1 cellular context compared by ENCODE assay signal in the genomic region with DNA sequence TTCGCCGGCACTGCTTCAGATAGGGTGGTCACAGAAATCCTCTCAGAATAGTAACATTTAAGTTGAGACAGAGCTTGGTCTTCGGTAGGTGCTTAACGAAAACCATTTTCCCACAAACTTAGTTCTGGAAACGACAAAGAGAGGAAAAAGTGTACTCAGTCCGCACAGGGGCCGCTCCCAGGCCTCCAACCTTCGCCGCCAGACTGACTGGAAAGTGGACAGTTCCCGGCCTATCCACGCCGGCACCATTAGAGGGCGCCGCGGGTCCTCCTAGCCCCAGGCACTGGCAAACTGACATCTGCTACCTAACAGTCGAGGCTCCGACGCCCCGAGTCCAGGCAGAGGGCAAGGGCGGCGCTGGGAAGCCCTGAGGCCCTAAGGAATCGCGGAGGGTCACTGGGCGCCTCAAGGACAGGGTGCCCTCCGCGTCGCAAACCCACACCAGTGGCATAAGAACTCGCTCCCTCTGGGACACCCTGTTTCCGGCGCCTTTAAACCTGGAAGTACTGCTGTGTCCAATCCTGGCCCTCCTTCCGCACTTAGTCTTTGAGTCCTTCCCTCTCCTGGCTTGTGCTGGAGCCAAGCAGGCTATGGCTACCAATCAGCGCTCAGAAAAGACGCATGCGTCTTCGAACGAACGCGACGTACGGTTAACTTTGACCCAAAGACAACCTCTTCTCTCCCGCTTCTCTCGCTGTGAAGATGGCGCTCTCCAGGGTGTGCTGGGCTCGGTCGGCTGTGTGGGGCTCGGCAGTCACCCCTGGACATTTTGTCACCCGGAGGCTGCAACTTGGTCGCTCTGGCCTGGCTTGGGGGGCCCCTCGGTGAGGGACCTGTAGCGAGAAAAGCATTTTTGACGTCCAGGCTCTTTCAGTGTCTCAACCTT.
TF ChIP-seq lines count a peak whose summit lies in the region.

A gene with protein sequence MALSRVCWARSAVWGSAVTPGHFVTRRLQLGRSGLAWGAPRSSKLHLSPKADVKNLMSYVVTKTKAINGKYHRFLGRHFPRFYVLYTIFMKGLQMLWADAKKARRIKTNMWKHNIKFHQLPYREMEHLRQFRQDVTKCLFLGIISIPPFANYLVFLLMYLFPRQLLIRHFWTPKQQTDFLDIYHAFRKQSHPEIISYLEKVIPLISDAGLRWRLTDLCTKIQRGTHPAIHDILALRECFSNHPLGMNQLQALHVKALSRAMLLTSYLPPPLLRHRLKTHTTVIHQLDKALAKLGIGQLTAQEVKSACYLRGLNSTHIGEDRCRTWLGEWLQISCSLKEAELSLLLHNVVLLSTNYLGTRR (plus strand): TSS at position 673 of the 886 bp plus-strand sequence. CDS start 30 bp downstream, at position 703.

TF ChIP-seq in SK-N-SH treated with all-trans-retinoic acid at 6 μM for 48 hours, 23 proteins besides CTCF, POLR2A, EP300 and RAD21 (continued from another document):
- TF ChIP-seq, protein P1, sequence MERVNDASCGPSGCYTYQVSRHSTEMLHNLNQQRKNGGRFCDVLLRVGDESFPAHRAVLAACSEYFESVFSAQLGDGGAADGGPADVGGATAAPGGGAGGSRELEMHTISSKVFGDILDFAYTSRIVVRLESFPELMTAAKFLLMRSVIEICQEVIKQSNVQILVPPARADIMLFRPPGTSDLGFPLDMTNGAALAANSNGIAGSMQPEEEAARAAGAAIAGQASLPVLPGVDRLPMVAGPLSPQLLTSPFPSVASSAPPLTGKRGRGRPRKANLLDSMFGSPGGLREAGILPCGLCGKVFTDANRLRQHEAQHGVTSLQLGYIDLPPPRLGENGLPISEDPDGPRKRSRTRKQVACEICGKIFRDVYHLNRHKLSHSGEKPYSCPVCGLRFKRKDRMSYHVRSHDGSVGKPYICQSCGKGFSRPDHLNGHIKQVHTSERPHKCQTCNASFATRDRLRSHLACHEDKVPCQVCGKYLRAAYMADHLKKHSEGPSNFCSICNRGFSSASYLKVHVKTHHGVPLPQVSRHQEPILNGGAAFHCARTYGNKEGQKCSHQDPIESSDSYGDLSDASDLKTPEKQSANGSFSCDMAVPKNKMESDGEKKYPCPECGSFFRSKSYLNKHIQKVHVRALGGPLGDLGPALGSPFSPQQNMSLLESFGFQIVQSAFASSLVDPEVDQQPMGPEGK (CRISPR knock-in tag; IDR thresholded peaks at IDR 0.05; ENCODE audit: borderline replicate concordance) = no peak
